In genomic region chr5:160009591-160009989, GRCh38 we compare ENCODE assay signal across 8 cellular contexts. TPM values are rescaled to one million over a fixed set of nuclear protein-coding genes. Genes with fewer than 3 reads are reported as not detected.
DNase-seq lines count a peak whose midpoint lies in the region; ATAC-seq, FAIRE-seq and TF ChIP-seq lines count a peak whose summit lies in the region.

No MANE protein-coding gene starts in this region.

- POLR2A ChIA-PET in GM12878 (lab: Charles Lee) = interaction anchor here (1.0 to 1.6 kb wide), 3 partner anchors 13 to 410 kb away, joined by 3 to 4 read pairs (median 4); partner anchors contain the start of genes PWWP2A and SLU7

- in situ Hi-C loops in GM12878 (cut with MboI) = no loop called here

- TF ChIP-seq RAD21 in GM12878 (IDR thresholded peaks at IDR 0.05; ENCODE audit: insufficient read depth, low read depth, low read length) = no peak

- H3K9me3 ChIP-seq in GM12878 (replicated peaks; ENCODE audit: control insufficient read depth, insufficient read depth, low read length) (no peaks in the 10 kb centered on the region), lung (ENCODE audit: control insufficient read depth in 2 of 2, insufficient read depth in 1 of 2, low read length in 1 of 2) (no peaks in the 10 kb centered on the region), aorta (ENCODE audit: control insufficient read depth, low read length) (no peaks in the 10 kb centered on the region)

- peak overlapping the region; percentile 79 for H3K4me2 ChIP-seq in GM12878 (ENCODE audit: control insufficient read depth, insufficient read depth)

- SMC1A ChIA-PET in GM12878 (lab: Charles Lee; ENCODE audit: uncharacterized antibody, unreplicated experiment) = interaction anchor here (0.6 to 3.5 kb wide), 7 partner anchors 10 to 836 kb away, joined by 3 to 18 read pairs (median 4); no protein-coding TSS in a partner anchor

- WGBS in GM12878 (ENCODE audit: insufficient coverage, insufficient replicate concordance, low lambda C conversion rate, missing lambda C conversion rate) = under 1% methylated on average over 11 of the region's 11 CpGs
- 2% methylated on average over 11 of the region's 11 CpGs for WGBS in lung, 2 donors
- 1% methylated on average over 11 of the region's 11 CpGs for WGBS in aorta, 2 donors

- FAIRE-seq in GM12878 (lab: Jason Lieb, UNC) = no peak

- ATAC-seq in HG03342 (IDR thresholded peaks at IDR 0.05; ENCODE audit: unreplicated experiment) (peak; percentile 15), GM12878 (peak; percentile 44), lung (ENCODE audit: insufficient read depth, low FRiP score) (no peak), aorta (ENCODE audit: low FRiP score) (no peak), GM18517 (IDR thresholded peaks at IDR 0.05; ENCODE audit: unreplicated experiment) (no peak)

- TF ChIP-seq EP300 in GM12878 (IDR thresholded peaks at IDR 0.05; ENCODE audit: borderline replicate concordance in 1 of 2, control insufficient read depth in 1 of 2, low read depth in 2 of 2, low read length in 2 of 2) = no peak

- H3K79me2 ChIP-seq in GM12878 (ENCODE audit: control insufficient read depth, insufficient read depth, low read length) = peaks cover 28% of the 10 kb centered on the region

- intact Hi-C loops in GM12878 (cut with micrococcal nuclease; ENCODE audit: unreplicated experiment) (no loop called here), aorta (cut with DNase I) (no loop called here)

- H2AFZ ChIP-seq in GM12878 (ENCODE audit: control insufficient read depth, low read depth, low read length) = peak overlapping the region; percentile 90

- DNase-seq in GM06990 (ENCODE audit: extremely low read depth, insufficient read length) (peak; percentile 6), GM12878 (ENCODE audit: low read depth, low spot score) (no peak), lung (ENCODE audit: low spot score) (no peak), aorta (no peak), dermis blood vessel endothelial cell (no peak)
- no peak for DNase-seq in activated CD4-positive, CD25-positive, alpha-beta regulatory T cell treated with anti-CD3 and anti-CD28 coated beads, Interleukin-2, amount 50 U/mL, for 72 hours

- H3K27ac ChIP-seq in GM12878 (ENCODE audit: control insufficient read depth, insufficient read depth) (peak overlapping the region; percentile 81), lung (ENCODE audit: low read depth in 1 of 2, low read length in 1 of 2) (no peak overlapping the region), aorta (ENCODE audit: low read depth in 1 of 2, low read length in 2 of 2) (peak overlapping the region in 1 of 2 donors; percentile 17)

- H4K20me1 ChIP-seq in GM12878 (ENCODE audit: control insufficient read depth, insufficient read depth) = no peaks in the 10 kb centered on the region

- TF ChIP-seq POLR2A in GM12878 (IDR thresholded peaks at IDR 0.05; ENCODE audit: low read depth, low read length) = no peak

- H3K4me3 ChIP-seq in GM06990 (replicated peaks; ENCODE audit: low read depth, low read length) = peak overlapping the region; percentile 100
- H3K4me3 ChIP-seq in GM12878 = peak overlapping the region; percentile 86
- peak overlapping the region; percentile 81 for H3K4me3 ChIP-seq in lung
- H3K4me3 ChIP-seq in aorta (ENCODE audit: low read length in 2 of 2) = peak overlapping the region; percentile 93 to 99

- H3K4me1 ChIP-seq in GM12878 (ENCODE audit: control insufficient read depth, insufficient read depth, low read length) = no peaks in the 10 kb centered on the region
- H3K4me1 ChIP-seq in lung (ENCODE audit: control insufficient read depth in 2 of 2, insufficient read depth in 2 of 2, low read length in 2 of 2) = peaks cover 2 to 11% of the 10 kb centered on the region in 2 donors
- H3K4me1 ChIP-seq in aorta (ENCODE audit: control insufficient read depth in 1 of 2, insufficient read depth in 2 of 2, low read length in 2 of 2) = no peaks in the 10 kb centered on the region

- BruUV-seq in GM12878 (replicated peaks; lab: Mats Ljungman, UMichigan) = no TSS peak

- RAD21 ChIA-PET in GM12878 (lab: Charles Lee; ENCODE audit: unreplicated experiment) = interaction anchor here (0.7 to 1.6 kb wide), 5 partner anchors 12 to 565 kb away, joined by 3 to 10 read pairs (median 3); no protein-coding TSS in a partner anchor

- H3K9ac ChIP-seq in GM12878 (ENCODE audit: control insufficient read depth, insufficient read depth, low read length) = peak overlapping the region; percentile 81

- CTCF ChIA-PET in GM12878 (lab: Yijun Ruan, JAX) = interaction anchor here (0.8 to 7.3 kb wide), 4 partner anchors 12 to 557 kb away, joined by 3 to 63 read pairs (median 4); no protein-coding TSS in a partner anchor

- no peak for TF ChIP-seq CTCF in GM06990 (IDR thresholded peaks at IDR 0.05; ENCODE audit: insufficient read depth, low read length, poor library complexity, severe bottlenecking)
- no peak for TF ChIP-seq CTCF in GM12878 (IDR thresholded peaks at IDR 0.05 in 2 of 3, conservative IDR thresholded peaks at IDR 0.05 in 1 of 3; ENCODE audit: control insufficient read depth in 2 of 3, extremely low read depth in 1 of 3, insufficient read depth in 1 of 3, low read depth in 3 of 3, low read length in 3 of 3)
- TF ChIP-seq CTCF in lung (IDR thresholded peaks at IDR 0.05; ENCODE audit: control extremely low read depth, extremely low read depth) = no peak

- H3K36me3 ChIP-seq in GM06990 (ENCODE audit: control insufficient read depth, insufficient read depth, low read length) = no peaks in the 10 kb centered on the region; the same call in none of the 2 replicates
- H3K36me3 ChIP-seq in GM12878 (ENCODE audit: control insufficient read depth in 2 of 2, insufficient read depth in 2 of 2, low read length in 1 of 2) = no peaks in the 10 kb centered on the region
- H3K36me3 ChIP-seq in lung (ENCODE audit: control insufficient read depth in 2 of 2, insufficient read depth in 2 of 2, low read length in 2 of 2) = peaks cover 2 to 6% of the 10 kb centered on the region in 2 donors
- H3K36me3 ChIP-seq in aorta (ENCODE audit: control insufficient read depth in 1 of 2, insufficient read depth in 2 of 2, low read length in 1 of 2) = no peaks in the 10 kb centered on the region

- H3K27me3 ChIP-seq in GM06990 (replicated peaks; ENCODE audit: control insufficient read depth, insufficient read depth, low read length) (no peaks in the 10 kb centered on the region), GM12878 (replicated peaks in 1 of 2; ENCODE audit: control insufficient read depth in 2 of 2, insufficient read depth in 2 of 2, low read length in 1 of 2) (no peaks in the 10 kb centered on the region), lung (ENCODE audit: control insufficient read depth, insufficient read depth) (no peaks in the 10 kb centered on the region), aorta (ENCODE audit: control insufficient read depth in 1 of 2, insufficient read depth in 2 of 2, low read length in 1 of 2) (no peaks in the 10 kb centered on the region)

TF ChIP-seq in GM12878, 131 proteins besides CTCF, POLR2A, EP300 and RAD21:
- TF ChIP-seq PAX5 (IDR thresholded peaks at IDR 0.05; ENCODE audit: borderline replicate concordance, low read depth, low read length) (no peak), ZNF274 (IDR thresholded peaks at IDR 0.05; ENCODE audit: insufficient read depth, insufficient read length) (no peak), LARP7 (IDR thresholded peaks at IDR 0.05) (no peak), CBX5 (IDR thresholded peaks at IDR 0.05; ENCODE audit: low read depth) (no peak), MEF2B (IDR thresholded peaks at IDR 0.05; ENCODE audit: partially characterized antibody, poor library complexity, severe bottlenecking) (no peak), JUND (IDR thresholded peaks at IDR 0.05; ENCODE audit: low read depth, low read length) (no peak), RUNX3 (IDR thresholded peaks at IDR 0.05; ENCODE audit: low read length) (no peak), IRF4 (IDR thresholded peaks at IDR 0.05; ENCODE audit: low read depth, low read length) (no peak), NFXL1 (IDR thresholded peaks at IDR 0.05; ENCODE audit: borderline replicate concordance) (no peak), SIX5 (IDR thresholded peaks at IDR 0.05; ENCODE audit: low read depth, low read length, severe bottlenecking) (no peak), TBL1XR1 (IDR thresholded peaks at IDR 0.05; ENCODE audit: low read depth, low read length) (no peak), E2F4 (IDR thresholded peaks at IDR 0.05; ENCODE audit: low read depth, low read length) (no peak)

RNA-seq across cellular contexts. Expression of gene TTC1, which starts 0.7 kb away (rescaled TPM):
- total RNA-seq in GM12878 (2013; cell fraction: nucleolus; rRNA removed) = 23.0 and 24.6 TPM in 2 replicates
- total RNA-seq in GM12878 (2014; rRNA removed) (58.1 and 60.7 TPM in 2 replicates), GM12878 (2014; rRNA removed; fragmentation: Illumina TruSeq; extraction: Trizol) (84.5 and 85.1 TPM in 2 replicates), GM12878 (2021) (54.5 and 57.8 TPM in 2 replicates), lung (10 to 100 TPM; 37.3 to 42.5 TPM), aorta (10 to 100 TPM; 40.5 to 41.7 TPM), dermis blood vessel endothelial cell (56.7 and 74.8 TPM in 2 replicates)
- polyA plus RNA-seq in GM12878 (2011; ENCODE audit: low read depth) = 33.9 TPM
- polyA plus RNA-seq in GM12878 (2011; rRNA removed) (46.6 and 62.4 TPM in 2 replicates), GM12878 (2014; fragmentation: Illumina TruSeq; extraction: Trizol) (132 and 155 TPM in 2 replicates), GM12878 (2014; fragmentation: Nextera tagmentation; extraction: Ambion mirVana) (100 to 1,000 TPM; 132 to 160 TPM), GM12878 (2014; rRNA removed) (69.6 and 74.0 TPM in 2 replicates), GM12878 (2016; fragmentation: Nextera tagmentation; extraction: Ambion mirVana) (100 to 1,000 TPM in 1 of 2 experiments, 10 to 100 TPM in 1; 99.5 to 103 TPM), lung (10 to 100 TPM; 43.8 to 47.5 TPM), aorta (10 to 100 TPM; 54.1 to 57.8 TPM)
- 25.8 and 31.5 TPM in 2 replicates for polyA plus RNA-seq in GM12878 (2011; cell fraction: cytosol; rRNA removed)
- 13.8 and 18.1 TPM in 2 replicates for polyA plus RNA-seq in GM12878 (2011; cell fraction: nucleus; rRNA removed)
- 47.0 and 47.8 TPM in 2 replicates for polyA plus RNA-seq in GM12878 (2012)
- polyA minus RNA-seq in GM12878 (2011; rRNA and poly(A)+ RNA removed) = 30.9 and 34.4 TPM in 2 replicates
- polyA minus RNA-seq in GM12878 (2011; cell fraction: cytosol; rRNA and poly(A)+ RNA removed) = 8.7 and 12.1 TPM in 2 replicates
- polyA minus RNA-seq in GM12878 (2011; cell fraction: nucleus; rRNA and poly(A)+ RNA removed) = 6.8 and 11.9 TPM in 2 replicates

Comparison
In these comparisons a context has a peak if more than half of its experiments do, and no peak if none do; other contexts are left out.
1. ATAC-seq: peak in HG03342 (single experiment) and GM12878 (single experiment); none in lung (single experiment), aorta (single experiment) and GM18517 (single experiment).
2. Peak in every context shown above with its lines, with median percentiles within 50 percentile points of each other: H3K4me3 ChIP-seq.